Comparison of ENCODE assay signal across 1 cellular context in the genomic region with DNA sequence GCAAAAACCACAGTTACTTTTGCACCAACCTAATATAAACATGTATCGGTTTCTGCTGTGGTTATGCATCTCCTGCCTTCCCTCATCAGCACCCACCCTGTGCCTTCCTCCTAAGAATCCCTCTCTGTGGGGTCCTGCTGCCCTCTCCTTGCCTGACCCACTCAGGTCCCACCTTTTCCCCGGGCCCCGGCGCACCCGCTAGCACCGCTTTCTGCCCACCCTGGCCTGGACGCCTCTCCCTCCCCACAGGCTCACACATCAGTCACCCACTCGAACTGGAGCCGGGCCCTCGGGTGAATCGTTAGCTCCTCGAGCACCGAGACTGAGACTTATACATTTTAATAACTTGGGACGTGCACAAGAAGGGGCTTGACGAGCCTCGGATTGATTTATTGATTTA.
TF ChIP-seq lines count a peak whose summit lies in the region.

No MANE protein-coding gene starts in this region.

TF ChIP-seq in WTC11, 78 proteins besides CTCF, POLR2A, EP300 and RAD21 (continued from another document):
- TF ChIP-seq, protein P1, sequence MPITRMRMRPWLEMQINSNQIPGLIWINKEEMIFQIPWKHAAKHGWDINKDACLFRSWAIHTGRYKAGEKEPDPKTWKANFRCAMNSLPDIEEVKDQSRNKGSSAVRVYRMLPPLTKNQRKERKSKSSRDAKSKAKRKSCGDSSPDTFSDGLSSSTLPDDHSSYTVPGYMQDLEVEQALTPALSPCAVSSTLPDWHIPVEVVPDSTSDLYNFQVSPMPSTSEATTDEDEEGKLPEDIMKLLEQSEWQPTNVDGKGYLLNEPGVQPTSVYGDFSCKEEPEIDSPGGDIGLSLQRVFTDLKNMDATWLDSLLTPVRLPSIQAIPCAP (CRISPR knock-in tag; IDR thresholded peaks at IDR 0.05), result no peak
- no peak for TF ChIP-seq RELA (CRISPR knock-in tag; IDR thresholded peaks at IDR 0.05; ENCODE audit: borderline replicate concordance)
- TF ChIP-seq, protein P2, sequence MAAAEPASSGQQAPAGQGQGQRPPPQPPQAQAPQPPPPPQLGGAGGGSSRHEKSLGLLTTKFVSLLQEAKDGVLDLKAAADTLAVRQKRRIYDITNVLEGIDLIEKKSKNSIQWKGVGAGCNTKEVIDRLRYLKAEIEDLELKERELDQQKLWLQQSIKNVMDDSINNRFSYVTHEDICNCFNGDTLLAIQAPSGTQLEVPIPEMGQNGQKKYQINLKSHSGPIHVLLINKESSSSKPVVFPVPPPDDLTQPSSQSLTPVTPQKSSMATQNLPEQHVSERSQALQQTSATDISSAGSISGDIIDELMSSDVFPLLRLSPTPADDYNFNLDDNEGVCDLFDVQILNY (CRISPR knock-in tag; IDR thresholded peaks at IDR 0.05), result no peak
- no peak for TF ChIP-seq HMGA2 (CRISPR knock-in tag; IDR thresholded peaks at IDR 0.05)
- TF ChIP-seq FOXP1 (CRISPR knock-in tag; IDR thresholded peaks at IDR 0.05; ENCODE audit: borderline replicate concordance), result no peak
- TF ChIP-seq, protein P3, sequence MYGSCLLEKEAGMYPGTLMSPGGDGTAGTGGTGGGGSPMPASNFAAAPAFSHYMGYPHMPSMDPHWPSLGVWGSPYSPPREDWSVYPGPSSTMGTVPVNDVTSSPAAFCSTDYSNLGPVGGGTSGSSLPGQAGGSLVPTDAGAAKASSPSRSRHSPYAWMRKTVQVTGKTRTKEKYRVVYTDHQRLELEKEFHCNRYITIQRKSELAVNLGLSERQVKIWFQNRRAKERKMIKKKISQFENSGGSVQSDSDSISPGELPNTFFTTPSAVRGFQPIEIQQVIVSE (CRISPR knock-in tag; IDR thresholded peaks at IDR 0.05; ENCODE audit: borderline replicate concordance), result no peak
- TF ChIP-seq CREM (CRISPR knock-in tag; IDR thresholded peaks at IDR 0.05), result no peak
- TF ChIP-seq JAZF1 (CRISPR knock-in tag; IDR thresholded peaks at IDR 0.05), result no peak
- TF ChIP-seq, protein P4, sequence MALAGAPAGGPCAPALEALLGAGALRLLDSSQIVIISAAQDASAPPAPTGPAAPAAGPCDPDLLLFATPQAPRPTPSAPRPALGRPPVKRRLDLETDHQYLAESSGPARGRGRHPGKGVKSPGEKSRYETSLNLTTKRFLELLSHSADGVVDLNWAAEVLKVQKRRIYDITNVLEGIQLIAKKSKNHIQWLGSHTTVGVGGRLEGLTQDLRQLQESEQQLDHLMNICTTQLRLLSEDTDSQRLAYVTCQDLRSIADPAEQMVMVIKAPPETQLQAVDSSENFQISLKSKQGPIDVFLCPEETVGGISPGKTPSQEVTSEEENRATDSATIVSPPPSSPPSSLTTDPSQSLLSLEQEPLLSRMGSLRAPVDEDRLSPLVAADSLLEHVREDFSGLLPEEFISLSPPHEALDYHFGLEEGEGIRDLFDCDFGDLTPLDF (CRISPR knock-in tag; IDR thresholded peaks at IDR 0.05), result no peak
- TF ChIP-seq KAT7 (CRISPR knock-in tag; IDR thresholded peaks at IDR 0.05; ENCODE audit: borderline replicate concordance), result no peak
- TF ChIP-seq, protein P5, sequence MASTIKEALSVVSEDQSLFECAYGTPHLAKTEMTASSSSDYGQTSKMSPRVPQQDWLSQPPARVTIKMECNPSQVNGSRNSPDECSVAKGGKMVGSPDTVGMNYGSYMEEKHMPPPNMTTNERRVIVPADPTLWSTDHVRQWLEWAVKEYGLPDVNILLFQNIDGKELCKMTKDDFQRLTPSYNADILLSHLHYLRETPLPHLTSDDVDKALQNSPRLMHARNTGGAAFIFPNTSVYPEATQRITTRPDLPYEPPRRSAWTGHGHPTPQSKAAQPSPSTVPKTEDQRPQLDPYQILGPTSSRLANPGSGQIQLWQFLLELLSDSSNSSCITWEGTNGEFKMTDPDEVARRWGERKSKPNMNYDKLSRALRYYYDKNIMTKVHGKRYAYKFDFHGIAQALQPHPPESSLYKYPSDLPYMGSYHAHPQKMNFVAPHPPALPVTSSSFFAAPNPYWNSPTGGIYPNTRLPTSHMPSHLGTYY (CRISPR knock-in tag; IDR thresholded peaks at IDR 0.05), result no peak
- TF ChIP-seq, protein P6, sequence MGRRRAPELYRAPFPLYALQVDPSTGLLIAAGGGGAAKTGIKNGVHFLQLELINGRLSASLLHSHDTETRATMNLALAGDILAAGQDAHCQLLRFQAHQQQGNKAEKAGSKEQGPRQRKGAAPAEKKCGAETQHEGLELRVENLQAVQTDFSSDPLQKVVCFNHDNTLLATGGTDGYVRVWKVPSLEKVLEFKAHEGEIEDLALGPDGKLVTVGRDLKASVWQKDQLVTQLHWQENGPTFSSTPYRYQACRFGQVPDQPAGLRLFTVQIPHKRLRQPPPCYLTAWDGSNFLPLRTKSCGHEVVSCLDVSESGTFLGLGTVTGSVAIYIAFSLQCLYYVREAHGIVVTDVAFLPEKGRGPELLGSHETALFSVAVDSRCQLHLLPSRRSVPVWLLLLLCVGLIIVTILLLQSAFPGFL (CRISPR knock-in tag; IDR thresholded peaks at IDR 0.05; ENCODE audit: borderline replicate concordance), result no peak
- TF ChIP-seq ZNF423 (CRISPR knock-in tag; IDR thresholded peaks at IDR 0.05), result no peak
- no peak for TF ChIP-seq ETV6 (CRISPR knock-in tag; IDR thresholded peaks at IDR 0.05)
- no peak for TF ChIP-seq TP53 (CRISPR knock-in tag; IDR thresholded peaks at IDR 0.05)
- TF ChIP-seq ZNF671 (CRISPR knock-in tag; IDR thresholded peaks at IDR 0.05), result no peak
- TF ChIP-seq, protein P7, sequence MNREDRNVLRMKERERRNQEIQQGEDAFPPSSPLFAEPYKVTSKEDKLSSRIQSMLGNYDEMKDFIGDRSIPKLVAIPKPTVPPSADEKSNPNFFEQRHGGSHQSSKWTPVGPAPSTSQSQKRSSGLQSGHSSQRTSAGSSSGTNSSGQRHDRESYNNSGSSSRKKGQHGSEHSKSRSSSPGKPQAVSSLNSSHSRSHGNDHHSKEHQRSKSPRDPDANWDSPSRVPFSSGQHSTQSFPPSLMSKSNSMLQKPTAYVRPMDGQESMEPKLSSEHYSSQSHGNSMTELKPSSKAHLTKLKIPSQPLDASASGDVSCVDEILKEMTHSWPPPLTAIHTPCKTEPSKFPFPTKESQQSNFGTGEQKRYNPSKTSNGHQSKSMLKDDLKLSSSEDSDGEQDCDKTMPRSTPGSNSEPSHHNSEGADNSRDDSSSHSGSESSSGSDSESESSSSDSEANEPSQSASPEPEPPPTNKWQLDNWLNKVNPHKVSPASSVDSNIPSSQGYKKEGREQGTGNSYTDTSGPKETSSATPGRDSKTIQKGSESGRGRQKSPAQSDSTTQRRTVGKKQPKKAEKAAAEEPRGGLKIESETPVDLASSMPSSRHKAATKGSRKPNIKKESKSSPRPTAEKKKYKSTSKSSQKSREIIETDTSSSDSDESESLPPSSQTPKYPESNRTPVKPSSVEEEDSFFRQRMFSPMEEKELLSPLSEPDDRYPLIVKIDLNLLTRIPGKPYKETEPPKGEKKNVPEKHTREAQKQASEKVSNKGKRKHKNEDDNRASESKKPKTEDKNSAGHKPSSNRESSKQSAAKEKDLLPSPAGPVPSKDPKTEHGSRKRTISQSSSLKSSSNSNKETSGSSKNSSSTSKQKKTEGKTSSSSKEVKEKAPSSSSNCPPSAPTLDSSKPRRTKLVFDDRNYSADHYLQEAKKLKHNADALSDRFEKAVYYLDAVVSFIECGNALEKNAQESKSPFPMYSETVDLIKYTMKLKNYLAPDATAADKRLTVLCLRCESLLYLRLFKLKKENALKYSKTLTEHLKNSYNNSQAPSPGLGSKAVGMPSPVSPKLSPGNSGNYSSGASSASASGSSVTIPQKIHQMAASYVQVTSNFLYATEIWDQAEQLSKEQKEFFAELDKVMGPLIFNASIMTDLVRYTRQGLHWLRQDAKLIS (CRISPR knock-in tag; IDR thresholded peaks at IDR 0.05; ENCODE audit: borderline replicate concordance), result no peak
